ENCODE assay signal across 8 cellular contexts in genomic region chr6:159761873-159762680, GRCh38. TPM values are rescaled to one million over a fixed set of nuclear protein-coding genes. Genes with fewer than 3 reads are reported as not detected.
DNase-seq lines count a peak whose midpoint lies in the region; ATAC-seq and TF ChIP-seq lines count a peak whose summit lies in the region.

Gene ACAT2, plus strand, starts transcription at chr6:159762045. Its CDS starts 43 bp downstream, at chr6:159762088.

- WGBS in ectodermal cell, 2 experiments, result 24 to 25% methylated on average over 76 of the region's 76 CpGs

- DNase-seq in COLO829 (ENCODE audit: low spot score), result peak; percentile 71
- peak; percentile 92 for DNase-seq in HT-29 (ENCODE audit: low spot score)
- peak; percentile 96 for DNase-seq in NK-92 treated with Interleukin-12 subunit alpha and Interleukin-12 subunit beta, amount 100 ng/mL, for 24 hours (lab: John Stamatoyannopoulos, UW)
- DNase-seq in activated CD8-positive, alpha-beta memory T cell treated with anti-CD3 and anti-CD28 coated beads for 1 hour (ENCODE audit: extremely low read depth in 1 of 2, low read depth in 1 of 2), result peak; percentile 78 to 84
- DNase-seq in lower lobe of right lung, result peak; percentile 98
- peak; percentile 80 to 84 (median 82) for DNase-seq in stimulated activated CD4-positive, alpha-beta T cell treated with anti-CD3 and anti-CD28 coated beads, TNF-alpha, amount 100 ng/mL, for 1 hour (ENCODE audit: low read depth in 3 of 3, low spot score in 1 of 3)

- intact Hi-C loops in lower lobe of right lung (cut with DNase I), result no loop called here

- H3K4me1 ChIP-seq in ectodermal cell (ENCODE audit: control insufficient read depth, insufficient read depth, low read length) (peaks cover 9% of the 10 kb centered on the region), lower lobe of right lung (peaks cover 15% of the 10 kb centered on the region)

- H3K27ac ChIP-seq in ectodermal cell (ENCODE audit: insufficient read depth, low read depth, low read length, poor library complexity, severe bottlenecking) (peak within 1 kb of the TSS; percentile 97), lower lobe of right lung (peak within 1 kb of the TSS; percentile 98)

- H3K4me3 ChIP-seq in ectodermal cell (ENCODE audit: insufficient read depth, low read depth, low read length) (peak within 1 kb of the TSS; percentile 74), lower lobe of right lung (peak within 1 kb of the TSS; percentile 97)

- no peaks in the 10 kb centered on the region for H3K9me3 ChIP-seq in ectodermal cell (ENCODE audit: control insufficient read depth, low read length)
- no peaks in the 10 kb centered on the region for H3K9me3 ChIP-seq in lower lobe of right lung

- peaks cover 14% of the 10 kb centered on the region for H3K36me3 ChIP-seq in ectodermal cell (ENCODE audit: control insufficient read depth, insufficient read depth, low read length)
- H3K36me3 ChIP-seq in lower lobe of right lung, result peaks cover 40% of the 10 kb centered on the region

- ATAC-seq in GM21360 (IDR thresholded peaks at IDR 0.05; ENCODE audit: unreplicated experiment) (peak; percentile 97), lower lobe of right lung (peak; percentile 99)

- no peaks in the 10 kb centered on the region for H3K27me3 ChIP-seq in ectodermal cell (ENCODE audit: control insufficient read depth, insufficient read depth, low read length, poor library complexity, severe bottlenecking)
- H3K27me3 ChIP-seq in lower lobe of right lung (ENCODE audit: low read depth), result no peaks in the 10 kb centered on the region

- TF ChIP-seq CTCF in lower lobe of right lung (IDR thresholded peaks at IDR 0.05), result no peak

RNA-seq across cellular contexts. Expression of gene ACAT2, which starts in this region (rescaled TPM):
- total RNA-seq in HT-29 (2014; rRNA removed; shearing (Covaris generic)), result 60.2 and 70.4 TPM in 2 replicates
- polyA plus RNA-seq in ectodermal cell (2013, experiment 1 of 4), result 106 TPM
- polyA plus RNA-seq in ectodermal cell (2013, experiment 2 of 4), result 90.8 TPM
- 55.1 TPM for polyA plus RNA-seq in ectodermal cell (2013, experiment 3 of 4)
- 44.3 TPM for polyA plus RNA-seq in ectodermal cell (2013, experiment 4 of 4)
- total RNA-seq in lower lobe of right lung, result 42.4 TPM

Comparison
In these comparisons a context has a peak if more than half of its experiments do, and no peak if none do; other contexts are left out.
1. Peak in every context shown above with its lines: DNase-seq, ATAC-seq, H3K4me3 ChIP-seq and H3K27ac ChIP-seq.